In genomic region chr19:18339703-18340102, GRCh38 we compare ENCODE assay signal across 8 cellular contexts. TPM values are rescaled to one million over a fixed set of nuclear protein-coding genes. Genes with fewer than 3 reads are reported as not detected.
DNase-seq lines count a peak whose midpoint lies in the region; ATAC-seq and TF ChIP-seq lines count a peak whose summit lies in the region.

No MANE protein-coding gene starts in this region.

- peaks cover 10% of the 10 kb centered on the region for H3K4me1 Mint-ChIP-seq in activated T-helper 17 cell treated with anti-CD3 and anti-CD28 coated beads, Interleukin-2, amount 50 U/mL, for 72 hours

- H3K36me3 ChIP-seq in DOHH2 (ENCODE audit: control insufficient read depth, low read length), result no peaks in the 10 kb centered on the region
- peaks cover 0 to 14% of the 10 kb centered on the region in 2 donors for H3K36me3 ChIP-seq in left lung
- peaks cover 0 to 17% of the 10 kb centered on the region in 2 donors for H3K36me3 ChIP-seq in gastroesophageal sphincter

- H3K27ac Mint-ChIP-seq in activated T-helper 17 cell treated with anti-CD3 and anti-CD28 coated beads, Interleukin-2, amount 50 U/mL, for 72 hours, result peak overlapping the region; percentile 68

- H3K27ac ChIP-seq in DOHH2 (ENCODE audit: low read depth, low read length) (no peak overlapping the region), left lung (no peak overlapping the region), gastroesophageal sphincter (peak overlapping the region in 2 of 4 donors; percentile 85 to 90)

- TF ChIP-seq CTCF in DOHH2 (IDR thresholded peaks at IDR 0.05; ENCODE audit: low read depth, low read length, poor library complexity, severe bottlenecking) (peak; percentile 52), left lung (IDR thresholded peaks at IDR 0.05) (no peak), gastroesophageal sphincter (IDR thresholded peaks at IDR 0.05) (no peak)

- no peak for TF ChIP-seq EP300 in gastroesophageal sphincter (IDR thresholded peaks at IDR 0.05)

- peaks cover 14% of the 10 kb centered on the region for H3F3A ChIP-seq in DOHH2 (ENCODE audit: control insufficient read depth, insufficient read depth)

- peak; percentile 49 for DNase-seq in HuH-7.5 (ENCODE audit: low spot score)
- DNase-seq in left lung, result no peak
- DNase-seq in foreskin melanocyte, result no peak
- no peak for DNase-seq in C1 segment of cervical spinal cord (lab: John Stamatoyannopoulos, UW)

- no peaks in the 10 kb centered on the region for H3K9me3 ChIP-seq in DOHH2 (ENCODE audit: control insufficient read depth, insufficient read depth, low read length)
- no peaks in the 10 kb centered on the region for H3K9me3 ChIP-seq in left lung
- H3K9me3 ChIP-seq in gastroesophageal sphincter, result no peaks in the 10 kb centered on the region

- H3K27me3 ChIP-seq in DOHH2 (ENCODE audit: control insufficient read depth, low read length) (peaks cover 4% of the 10 kb centered on the region; the same call in 1 of the 2 replicates), left lung (no peaks in the 10 kb centered on the region), gastroesophageal sphincter (no peaks in the 10 kb centered on the region)

- no peaks in the 10 kb centered on the region for H3K9me3 Mint-ChIP-seq in activated T-helper 17 cell treated with anti-CD3 and anti-CD28 coated beads, Interleukin-2, amount 50 U/mL, for 72 hours

- H4K20me1 ChIP-seq in DOHH2 (ENCODE audit: control insufficient read depth, insufficient read depth, low read depth, low read length), result no peaks in the 10 kb centered on the region

- no peaks in the 10 kb centered on the region for H3K9me2 ChIP-seq in DOHH2 (replicated peaks; ENCODE audit: control insufficient read depth, low read length)

- H3K4me3 ChIP-seq in DOHH2 (ENCODE audit: low read length) (peak overlapping the region; percentile 81), left lung (peak overlapping the region in 1 of 2 donors; percentile 91), gastroesophageal sphincter (peak overlapping the region in 1 of 2 donors; percentile 83)

- no peak for TF ChIP-seq POLR2A in gastroesophageal sphincter (IDR thresholded peaks at IDR 0.05)

- H3K79me2 ChIP-seq in DOHH2 (ENCODE audit: control insufficient read depth, low read length), result no peaks in the 10 kb centered on the region

- H3K27me3 Mint-ChIP-seq in activated T-helper 17 cell treated with anti-CD3 and anti-CD28 coated beads, Interleukin-2, amount 50 U/mL, for 72 hours, result no peaks in the 10 kb centered on the region

- H3K4me2 ChIP-seq in DOHH2 (ENCODE audit: low read length), result peak overlapping the region; percentile 91

- H3K36me3 Mint-ChIP-seq in activated T-helper 17 cell treated with anti-CD3 and anti-CD28 coated beads, Interleukin-2, amount 50 U/mL, for 72 hours (ENCODE audit: low read depth), result peaks cover 18% of the 10 kb centered on the region

- intact Hi-C loops in left lung (cut with DNase I), result loop anchor here in 1 of 2 donors (10.0 kb wide), 1 partner anchor 65 kb away; no protein-coding TSS in a partner anchor

- H3K4me1 ChIP-seq in DOHH2 (ENCODE audit: control insufficient read depth, low read length) (peaks cover 21% of the 10 kb centered on the region), left lung (peaks cover 6 to 29% of the 10 kb centered on the region in 2 donors), gastroesophageal sphincter (peaks cover 0 to 46% (median 3%) of the 10 kb centered on the region in 3 donors)

- no peak for ATAC-seq in activated T-helper 17 cell treated with anti-CD3 and anti-CD28 coated beads, Interleukin-2, amount 50 U/mL, for 72 hours (replicated peaks)
- ATAC-seq in left lung (peak; percentile 7), gastroesophageal sphincter (no peak), GM18861 (IDR thresholded peaks at IDR 0.05; ENCODE audit: unreplicated experiment) (no peak)

- WGBS in gastroesophageal sphincter (ENCODE audit: low coverage in 1 of 2), 2 donors, result 0 to 35% methylated on average over 1 to 6 of the region's 6 CpGs

- peak overlapping the region; percentile 82 for H3K4me3 Mint-ChIP-seq in activated T-helper 17 cell treated with anti-CD3 and anti-CD28 coated beads, Interleukin-2, amount 50 U/mL, for 72 hours

RNA-seq across cellular contexts. Expression of gene PGPEP1, which starts 0.7 kb away (rescaled TPM):
- 10 to 100 TPM; 38.9 to 46.0 TPM for total RNA-seq in activated T-helper 17 cell treated with anti-CD3 and anti-CD28 coated beads, Interleukin-2, amount 50 U/mL, for 72 hours
- total RNA-seq in left lung (10 to 100 TPM; 36.7 to 39.5 TPM), gastroesophageal sphincter (10 to 100 TPM; 15.0 to 38.2 (median 23.1) TPM)

RNA-seq across cellular contexts. Expression of gene LSM4, which starts 16.8 kb away (rescaled TPM):
- total RNA-seq in activated T-helper 17 cell treated with anti-CD3 and anti-CD28 coated beads, Interleukin-2, amount 50 U/mL, for 72 hours, result 100 to 1,000 TPM; 176 to 252 TPM
- total RNA-seq in left lung, result 100 to 1,000 TPM in 1 of 2 donors, 10 to 100 TPM in 1; 87.8 to 121 TPM
- total RNA-seq in gastroesophageal sphincter, result 100 to 1,000 TPM in 1 of 4 donors, 10 to 100 TPM in 3; 81.2 to 116 (median 94.5) TPM

RNA-seq across cellular contexts. Expression of gene GDF15, which starts 46.3 kb away (rescaled TPM):
- total RNA-seq in activated T-helper 17 cell treated with anti-CD3 and anti-CD28 coated beads, Interleukin-2, amount 50 U/mL, for 72 hours, result under 1 TPM; 0.45 to 0.50 TPM
- total RNA-seq in left lung, result 100 to 1,000 TPM in 1 of 2 donors, 10 to 100 TPM in 1; 99.0 to 180 TPM
- 1 to 10 TPM in 3 of 4 donors, under 1 TPM in 1; 0.62 to 3.7 (median 3.0) TPM for total RNA-seq in gastroesophageal sphincter

RNA-seq across cellular contexts. Expression of gene LRRC25, which starts 57.7 kb away (rescaled TPM):
- not detected for total RNA-seq in activated T-helper 17 cell treated with anti-CD3 and anti-CD28 coated beads, Interleukin-2, amount 50 U/mL, for 72 hours
- total RNA-seq in left lung (10 to 100 TPM; 14.4 to 53.7 TPM), gastroesophageal sphincter (10 to 100 TPM in 1 of 4 donors, 1 to 10 TPM in 3; 1.9 to 19.0 (median 4.8) TPM)

RNA-seq across cellular contexts. Expression of gene JUND, which starts 58.3 kb away (rescaled TPM):
- 100 to 1,000 TPM; 177 to 324 TPM for total RNA-seq in activated T-helper 17 cell treated with anti-CD3 and anti-CD28 coated beads, Interleukin-2, amount 50 U/mL, for 72 hours
- total RNA-seq in left lung (100 to 1,000 TPM; 179 to 232 TPM), gastroesophageal sphincter (100 to 1,000 TPM; 241 to 573 (median 297) TPM)

Comparison
In these comparisons a context has a peak if more than half of its experiments do, and no peak if none do; other contexts are left out.
1. RNA of gene GDF15, which starts 46.3 kb away (total RNA-seq): 99.0 to 180 TPM in left lung; 0.62 to 3.7 TPM in gastroesophageal sphincter and 0.45 to 0.50 TPM in activated T-helper 17 cell treated with anti-CD3 and anti-CD28 coated beads, Interleukin-2, amount 50 U/mL, for 72 hours; every median in the first group is over 10 times any median in the second.